In genomic region chr12:80017261-80017870, GRCh38 we compare ENCODE assay signal across 1 cellular context.
TF ChIP-seq lines count a peak whose summit lies in the region.

No MANE protein-coding gene starts in this region.

TF ChIP-seq in HEK293T, 16 proteins besides CTCF, POLR2A, EP300 and RAD21 (continued from another document):
- no peak for TF ChIP-seq HDGF (IDR thresholded peaks at IDR 0.05; ENCODE audit: borderline replicate concordance)
- no peak for TF ChIP-seq SUZ12 (IDR thresholded peaks at IDR 0.05)
- no peak for TF ChIP-seq NFRKB (IDR thresholded peaks at IDR 0.05)
- no peak for TF ChIP-seq L3MBTL2 (conservative IDR thresholded peaks at IDR 0.05)
